ENCODE assay signal across 9 cellular contexts in genomic region chr19:38769635-38770211, GRCh38. TPM values are rescaled to one million over a fixed set of nuclear protein-coding genes. Genes with fewer than 3 reads are reported as not detected.
DNase-seq lines count a peak whose midpoint lies in the region; ATAC-seq, FAIRE-seq and TF ChIP-seq lines count a peak whose summit lies in the region.
"Had no signal": no experiment of that assay in that cellular context is flagged by ENCODE, and none has a peak within 500 bp of the region (broad histone marks: within the 10 kb centered on the region; RNA-seq: fewer than 3 reads in every experiment).

No MANE protein-coding gene starts in this region.

- H3K9me3 Mint-ChIP-seq in HFFc6 (no peaks in the 10 kb centered on the region), astrocyte (ENCODE audit: unreplicated experiment) (peaks cover 3% of the 10 kb centered on the region)

- DNase-seq in Daoy (ENCODE audit: low read depth) (peak; percentile 81), HFFc6 (peak; percentile 23), T-helper 9 cell (peak; percentile 86), astrocyte (ENCODE audit: low read depth) (peak; percentile 19), hepatocyte (ENCODE audit: low spot score) (peak; percentile 79), sciatic nerve (ENCODE audit: low spot score) (peak; percentile 94), ACHN (no peak), NCI-H1436 (lab: John Stamatoyannopoulos, UW) (no peak)

- H3K4me1 Mint-ChIP-seq in HFFc6 (ENCODE audit: low read depth): no peaks in the 10 kb centered on the region
- H3K4me1 Mint-ChIP-seq in astrocyte (ENCODE audit: low read depth, unreplicated experiment): no peaks in the 10 kb centered on the region

- H3K4me3 ChIP-seq in astrocyte (ENCODE audit: insufficient read depth, low read depth, low read length) (no peak overlapping the region), hepatocyte (no peak overlapping the region)

- H4K20me1 ChIP-seq in astrocyte (ENCODE audit: insufficient read depth, low read length) (no peaks in the 10 kb centered on the region), hepatocyte (ENCODE audit: insufficient read depth, poor library complexity, severe bottlenecking) (no peaks in the 10 kb centered on the region)

- peak overlapping the region; percentile 94 for H2AFZ ChIP-seq in astrocyte (ENCODE audit: low read depth, low read length)
- H2AFZ ChIP-seq in hepatocyte: peak overlapping the region; percentile 77

- H3K27me3 ChIP-seq in astrocyte (ENCODE audit: insufficient read depth, low read length) (no peaks in the 10 kb centered on the region), hepatocyte (no peaks in the 10 kb centered on the region)

- H3K4me2 ChIP-seq in astrocyte (ENCODE audit: low read length): peak overlapping the region; percentile 57
- peak overlapping the region; percentile 69 for H3K4me2 ChIP-seq in hepatocyte

- H3K36me3 Mint-ChIP-seq in HFFc6 (ENCODE audit: low read depth) (no peaks in the 10 kb centered on the region), astrocyte (ENCODE audit: low read depth, unreplicated experiment) (no peaks in the 10 kb centered on the region)

- no peak overlapping the region for H3K9ac ChIP-seq in astrocyte (ENCODE audit: low read length)

- intact Hi-C loops in sciatic nerve (cut with DNase I): no loop called here

- H3K36me3 ChIP-seq in astrocyte (ENCODE audit: insufficient read depth, low read length) (no peaks in the 10 kb centered on the region), hepatocyte (replicated peaks; ENCODE audit: insufficient read depth, low read depth) (no peaks in the 10 kb centered on the region)

- H3K79me2 ChIP-seq in astrocyte (ENCODE audit: insufficient read depth, low read length) (no peaks in the 10 kb centered on the region), hepatocyte (no peaks in the 10 kb centered on the region)

- ATAC-seq in sciatic nerve: peak; percentile 87

- WGBS in hepatocyte (ENCODE audit: low lambda C conversion rate, missing lambda C conversion rate): 42% methylated on average over 24 of the region's 42 CpGs

- H3K27ac ChIP-seq in astrocyte (ENCODE audit: low read depth, low read length) (no peak overlapping the region), hepatocyte (no peak overlapping the region)

- in situ Hi-C loops in ACHN (cut with HindIII; ENCODE audit: low pct_ligation_motif_present, low pct_unique_long_range_greater_than_20kb, low sequenced_read_pairs): no loop called here

- FAIRE-seq in astrocyte (lab: Jason Lieb, UNC): no peak

- H3K9me3 ChIP-seq in astrocyte (ENCODE audit: insufficient read depth, low read depth, low read length) (no peaks in the 10 kb centered on the region), hepatocyte (ENCODE audit: low read depth) (no peaks in the 10 kb centered on the region)

- TF ChIP-seq CTCF in HFFc6 (IDR thresholded peaks at IDR 0.05) (peak; percentile 86), astrocyte (IDR thresholded peaks at IDR 0.05; ENCODE audit: insufficient read depth, low read depth, low read length) (peak; percentile 21), hepatocyte (IDR thresholded peaks at IDR 0.05; ENCODE audit: poor library complexity) (peak; percentile 61)

- H3K4me3 Mint-ChIP-seq in HFFc6: no peak overlapping the region
- no peak overlapping the region for H3K4me3 Mint-ChIP-seq in astrocyte (ENCODE audit: unreplicated experiment)

- H3K4me1 ChIP-seq in astrocyte (ENCODE audit: insufficient read depth, low read length) (no peaks in the 10 kb centered on the region), hepatocyte (ENCODE audit: insufficient read depth) (no peaks in the 10 kb centered on the region)

- H3K27me3 Mint-ChIP-seq in HFFc6 (ENCODE audit: insufficient read depth) (peaks cover 4% of the 10 kb centered on the region; the same call in 1 of the 2 replicates), astrocyte (ENCODE audit: low read depth, unreplicated experiment) (peaks cover 10% of the 10 kb centered on the region)

- no peaks in the 10 kb centered on the region for H3K9me2 ChIP-seq in hepatocyte (replicated peaks; ENCODE audit: insufficient read depth)

- no peak overlapping the region for H3K27ac Mint-ChIP-seq in HFFc6
- H3K27ac Mint-ChIP-seq in astrocyte (ENCODE audit: unreplicated experiment): no peak overlapping the region

RNA-seq across cellular contexts. Expression of gene LGALS7, which starts 3.6 kb away (rescaled TPM):
- not detected in 2 replicates for total RNA-seq in Daoy (2014; rRNA removed; shearing (Covaris generic))
- total RNA-seq in HFFc6 (2021; fragmentation: NEBNext Ultra II Directional; extraction: Animal tissue kit (Norgen Biotek cat#: 25700)): not detected
- total RNA-seq in astrocyte (not detected in 2 replicates), hepatocyte (not detected in 2 replicates), sciatic nerve (not detected)
- polyA plus RNA-seq in hepatocyte: 1.2 TPM in 2 replicates
- total RNA-seq: activated CD8-positive, alpha-beta memory T cell treated with anti-CD3 and anti-CD28 coated beads for 36 hours had no signal

RNA-seq across cellular contexts. Expression of gene LGALS7B, which starts 19.3 kb away (rescaled TPM):
- total RNA-seq in Daoy (2014; rRNA removed; shearing (Covaris generic)): not detected in 2 replicates
- not detected for total RNA-seq in HFFc6 (2021; fragmentation: NEBNext Ultra II Directional; extraction: Animal tissue kit (Norgen Biotek cat#: 25700))
- total RNA-seq in astrocyte (not detected in 2 replicates), hepatocyte (0.64 TPM in 1 of 2 replicates, not detected in the other), sciatic nerve (not detected)
- 0.72 TPM in 1 of 2 replicates, not detected in the other for polyA plus RNA-seq in hepatocyte
- total RNA-seq: activated CD8-positive, alpha-beta memory T cell treated with anti-CD3 and anti-CD28 coated beads for 36 hours had no signal

RNA-seq across cellular contexts. Expression of gene CAPN12, which starts 25.4 kb away (rescaled TPM):
- total RNA-seq in Daoy (2014; rRNA removed; shearing (Covaris generic)): not detected in 2 replicates
- total RNA-seq in HFFc6 (2021; fragmentation: NEBNext Ultra II Directional; extraction: Animal tissue kit (Norgen Biotek cat#: 25700)): under 1 TPM; 0.09 to 0.45 (median 0.19) TPM
- total RNA-seq in astrocyte (4.6 and 6.0 TPM in 2 replicates), hepatocyte (12.5 and 26.6 TPM in 2 replicates), sciatic nerve (5.6 TPM)
- polyA plus RNA-seq in hepatocyte: 24.3 and 38.9 TPM in 2 replicates

RNA-seq across cellular contexts. Expression of gene LGALS4, which starts 43.0 kb away (rescaled TPM):
- not detected in 2 replicates for total RNA-seq in Daoy (2014; rRNA removed; shearing (Covaris generic))
- under 1 TPM in 1 of 6 experiments, not detected in 5; 0.43 TPM for total RNA-seq in HFFc6 (2021; fragmentation: NEBNext Ultra II Directional; extraction: Animal tissue kit (Norgen Biotek cat#: 25700))
- total RNA-seq in astrocyte (0.32 TPM in 1 of 2 replicates, not detected in the other), hepatocyte (147 and 148 TPM in 2 replicates), sciatic nerve (1.3 TPM)
- 181 and 199 TPM in 2 replicates for polyA plus RNA-seq in hepatocyte

Comparison
In these comparisons a context has a peak if more than half of its experiments do, and no peak if none do; other contexts are left out.
1. DNase-seq: peak in Daoy (single experiment), HFFc6 (single experiment), T-helper 9 cell (single experiment), astrocyte (single experiment), hepatocyte (single experiment) and sciatic nerve (single experiment); none in ACHN (single experiment) and NCI-H1436 (single experiment).
2. CTCF ChIP-seq: peak in every context shown above with its lines; median percentile 86 in HFFc6; 61 in hepatocyte; 21 in astrocyte.